ENCODE assay signal across 1 cellular context in the genomic region with DNA sequence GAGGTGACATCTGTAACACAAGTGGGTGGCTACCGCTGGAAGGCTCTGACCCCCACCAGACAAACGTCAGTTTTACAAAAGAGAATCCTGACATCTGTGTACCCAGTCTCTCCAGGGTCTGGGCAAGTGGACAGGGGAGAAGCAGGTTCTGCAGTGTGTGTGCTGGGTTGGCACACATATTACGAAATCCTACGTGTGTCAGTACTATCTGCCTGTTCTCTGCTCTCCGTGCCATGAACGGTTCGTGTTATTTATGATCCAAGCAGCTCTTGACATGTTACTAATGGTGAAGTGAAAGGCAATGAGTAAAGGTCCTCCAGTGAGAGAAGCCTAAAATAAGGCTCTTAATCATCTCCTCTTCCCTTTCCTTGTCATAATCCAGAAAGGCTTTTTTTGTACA.
TF ChIP-seq lines count a peak whose summit lies in the region.

No MANE protein-coding gene starts in this region.

TF ChIP-seq in HepG2, 621 proteins besides CTCF, POLR2A, EP300 and RAD21 (continued from another document):
- TF ChIP-seq SMAD3 (CRISPR knock-in tag; IDR thresholded peaks at IDR 0.05) (no peak), HNRNPLL (IDR thresholded peaks at IDR 0.05; ENCODE audit: low read depth, low read length, poor library complexity, severe bottlenecking) (no peak), NR1H2 (CRISPR knock-in tag; IDR thresholded peaks at IDR 0.05; ENCODE audit: borderline replicate concordance, low read depth) (no peak), HMGA1 (CRISPR knock-in tag; conservative IDR thresholded peaks at IDR 0.05) (no peak), ZNF83 (CRISPR knock-in tag; IDR thresholded peaks at IDR 0.05; ENCODE audit: borderline replicate concordance) (no peak), SOX6 (IDR thresholded peaks at IDR 0.05) (no peak), SOX6 (CRISPR knock-in tag; IDR thresholded peaks at IDR 0.05) (0 out of 2 replicates have a peak, but pooled peaks have one; percentile 13), HNF4G (IDR thresholded peaks at IDR 0.05; ENCODE audit: borderline replicate concordance, low read depth, low read length) (no peak), HNF4G (CRISPR knock-in tag; IDR thresholded peaks at IDR 0.05; ENCODE audit: borderline replicate concordance, low read depth) (no peak), ZNF256 (CRISPR knock-in tag; conservative IDR thresholded peaks at IDR 0.05) (no peak), CEBPG (CRISPR knock-in tag; IDR thresholded peaks at IDR 0.05) (peak; percentile 71), CHCHD3 (CRISPR knock-in tag; IDR thresholded peaks at IDR 0.05) (no peak), TAF1 (CRISPR knock-in tag; IDR thresholded peaks at IDR 0.05) (no peak), PLRG1 (conservative IDR thresholded peaks at IDR 0.05) (no peak), ZFAT (CRISPR knock-in tag; conservative IDR thresholded peaks at IDR 0.05) (no peak), GLI4 (CRISPR knock-in tag; IDR thresholded peaks at IDR 0.05; ENCODE audit: borderline replicate concordance) (no peak), TP53 (CRISPR knock-in tag; conservative IDR thresholded peaks at IDR 0.05) (no peak), CREB1 (IDR thresholded peaks at IDR 0.05) (no peak), CREB1 (CRISPR knock-in tag; IDR thresholded peaks at IDR 0.05) (0 out of 2 replicates have a peak, but pooled peaks have one; percentile 14), KLF13 (CRISPR knock-in tag; IDR thresholded peaks at IDR 0.05) (no peak), KLF6 (CRISPR knock-in tag; IDR thresholded peaks at IDR 0.05) (no peak), ZNF282 (IDR thresholded peaks at IDR 0.05; ENCODE audit: partially characterized antibody) (no peak), TRIM24 (CRISPR knock-in tag; IDR thresholded peaks at IDR 0.05) (no peak), GATAD2A (CRISPR knock-in tag; IDR thresholded peaks at IDR 0.05) (peak; percentile 38; the same call in 1 of the 2 replicates), ZNF562 (CRISPR knock-in tag; IDR thresholded peaks at IDR 0.05; ENCODE audit: borderline replicate concordance) (no peak), SAP130 (CRISPR knock-in tag; IDR thresholded peaks at IDR 0.05; ENCODE audit: low read depth) (no peak), POLR2AphosphoS5 (IDR thresholded peaks at IDR 0.05; ENCODE audit: low read depth, low read length) (no peak), HINFP (CRISPR knock-in tag; IDR thresholded peaks at IDR 0.05; ENCODE audit: low read depth) (no peak), ZNF496 (CRISPR knock-in tag; IDR thresholded peaks at IDR 0.05; ENCODE audit: insufficient replicate concordance) (no peak), XBP1 (CRISPR knock-in tag; IDR thresholded peaks at IDR 0.05) (no peak), KLF12 (CRISPR knock-in tag; IDR thresholded peaks at IDR 0.05; ENCODE audit: borderline replicate concordance) (no peak), FOXJ3 (CRISPR knock-in tag; IDR thresholded peaks at IDR 0.05; ENCODE audit: borderline replicate concordance) (no peak), TEAD2 (CRISPR knock-in tag; IDR thresholded peaks at IDR 0.05) (no peak), ZNF713 (CRISPR knock-in tag; IDR thresholded peaks at IDR 0.05) (no peak), MBD4 (IDR thresholded peaks at IDR 0.05; ENCODE audit: borderline replicate concordance, low read length) (no peak)
- TF ChIP-seq, protein P1, sequence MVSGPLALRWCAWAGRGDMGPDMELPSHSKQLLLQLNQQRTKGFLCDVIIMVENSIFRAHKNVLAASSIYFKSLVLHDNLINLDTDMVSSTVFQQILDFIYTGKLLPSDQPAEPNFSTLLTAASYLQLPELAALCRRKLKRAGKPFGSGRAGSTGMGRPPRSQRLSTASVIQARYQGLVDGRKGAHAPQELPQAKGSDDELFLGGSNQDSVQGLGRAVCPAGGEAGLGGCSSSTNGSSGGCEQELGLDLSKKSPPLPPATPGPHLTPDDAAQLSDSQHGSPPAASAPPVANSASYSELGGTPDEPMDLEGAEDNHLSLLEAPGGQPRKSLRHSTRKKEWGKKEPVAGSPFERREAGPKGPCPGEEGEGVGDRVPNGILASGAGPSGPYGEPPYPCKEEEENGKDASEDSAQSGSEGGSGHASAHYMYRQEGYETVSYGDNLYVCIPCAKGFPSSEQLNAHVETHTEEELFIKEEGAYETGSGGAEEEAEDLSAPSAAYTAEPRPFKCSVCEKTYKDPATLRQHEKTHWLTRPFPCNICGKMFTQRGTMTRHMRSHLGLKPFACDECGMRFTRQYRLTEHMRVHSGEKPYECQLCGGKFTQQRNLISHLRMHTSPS (CRISPR knock-in tag; IDR thresholded peaks at IDR 0.05; ENCODE audit: low read depth) = peak; percentile 47; the same call in 1 of the 2 replicates
- TF ChIP-seq, protein P2, sequence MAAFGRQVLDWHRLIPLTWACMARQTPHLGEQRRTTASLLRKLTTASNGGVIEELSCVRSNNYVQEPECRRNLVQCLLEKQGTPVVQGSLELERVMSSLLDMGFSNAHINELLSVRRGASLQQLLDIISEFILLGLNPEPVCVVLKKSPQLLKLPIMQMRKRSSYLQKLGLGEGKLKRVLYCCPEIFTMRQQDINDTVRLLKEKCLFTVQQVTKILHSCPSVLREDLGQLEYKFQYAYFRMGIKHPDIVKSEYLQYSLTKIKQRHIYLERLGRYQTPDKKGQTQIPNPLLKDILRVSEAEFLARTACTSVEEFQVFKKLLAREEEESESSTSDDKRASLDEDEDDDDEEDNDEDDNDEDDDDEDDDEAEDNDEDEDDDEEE (CRISPR knock-in tag; IDR thresholded peaks at IDR 0.05) = no peak
- TF ChIP-seq, protein P3, sequence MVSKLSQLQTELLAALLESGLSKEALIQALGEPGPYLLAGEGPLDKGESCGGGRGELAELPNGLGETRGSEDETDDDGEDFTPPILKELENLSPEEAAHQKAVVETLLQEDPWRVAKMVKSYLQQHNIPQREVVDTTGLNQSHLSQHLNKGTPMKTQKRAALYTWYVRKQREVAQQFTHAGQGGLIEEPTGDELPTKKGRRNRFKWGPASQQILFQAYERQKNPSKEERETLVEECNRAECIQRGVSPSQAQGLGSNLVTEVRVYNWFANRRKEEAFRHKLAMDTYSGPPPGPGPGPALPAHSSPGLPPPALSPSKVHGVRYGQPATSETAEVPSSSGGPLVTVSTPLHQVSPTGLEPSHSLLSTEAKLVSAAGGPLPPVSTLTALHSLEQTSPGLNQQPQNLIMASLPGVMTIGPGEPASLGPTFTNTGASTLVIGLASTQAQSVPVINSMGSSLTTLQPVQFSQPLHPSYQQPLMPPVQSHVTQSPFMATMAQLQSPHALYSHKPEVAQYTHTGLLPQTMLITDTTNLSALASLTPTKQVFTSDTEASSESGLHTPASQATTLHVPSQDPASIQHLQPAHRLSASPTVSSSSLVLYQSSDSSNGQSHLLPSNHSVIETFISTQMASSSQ (IDR thresholded peaks at IDR 0.05; ENCODE audit: low read depth) = no peak
- TF ChIP-seq, protein P3 (CRISPR knock-in tag; IDR thresholded peaks at IDR 0.05; ENCODE audit: borderline replicate concordance) = no peak
